ENCODE assay signal across 8 cellular contexts in genomic region chr22:45163074-45163416, GRCh38. TPM values are rescaled to one million over a fixed set of nuclear protein-coding genes. Genes with fewer than 3 reads are reported as not detected.
A peak's percentile ranks its signal among the peaks of the same experiment; 100 is the strongest.
DNase-seq lines count a peak whose midpoint lies in the region; ATAC-seq and TF ChIP-seq lines count a peak whose summit lies in the region.

No MANE protein-coding gene starts in this region.

- H3K36me3 Mint-ChIP-seq in neural progenitor cell = peaks cover 3% of the 10 kb centered on the region

- H3K4me3 ChIP-seq in fibroblast of villous mesenchyme (ENCODE audit: low read depth, low read length) (peak overlapping the region; percentile 87), neural progenitor cell (peak overlapping the region; percentile 99)

- H3K27ac Mint-ChIP-seq in neural progenitor cell = no peak overlapping the region

- peak overlapping the region; percentile 95 for H3K27ac ChIP-seq in VCaP
- no peak overlapping the region for H3K27ac ChIP-seq in neural progenitor cell

- H3K9ac ChIP-seq in neural progenitor cell = no peak overlapping the region

- DNase-seq in NCI-H2227 (lab: John Stamatoyannopoulos, UW; ENCODE audit: unreplicated experiment) (peak; percentile 19), NCI-H2227 treated with DMSO at 0.1 percent for 48 hours (lab: John Stamatoyannopoulos, UW) (no peak), fibroblast of villous mesenchyme (ENCODE audit: low read depth) (peak; percentile 56), neural progenitor cell (ENCODE audit: low spot score) (peak; percentile 65), NCI-H187 (lab: John Stamatoyannopoulos, UW) (no peak), middle frontal gyrus (ENCODE audit: extremely low spot score, low spot score) (no peak)

- H3K27me3 Mint-ChIP-seq in neural progenitor cell (ENCODE audit: insufficient read depth, low read depth) = no peaks in the 10 kb centered on the region

- no peaks in the 10 kb centered on the region for H3K27me3 ChIP-seq in neural progenitor cell

- peak overlapping the region; percentile 81 for H2AFZ ChIP-seq in neural progenitor cell (replicated peaks)

- peak overlapping the region; percentile 88 for H3K4me2 ChIP-seq in neural progenitor cell

- peaks cover 4% of the 10 kb centered on the region for H3K36me3 ChIP-seq in neural progenitor cell

- H3K4me1 ChIP-seq in neural progenitor cell = peaks cover 14% of the 10 kb centered on the region

- peaks cover 84% of the 10 kb centered on the region for H3K79me2 ChIP-seq in neural progenitor cell (ENCODE audit: low read depth)

- ATAC-seq in HG03139 (IDR thresholded peaks at IDR 0.05; ENCODE audit: unreplicated experiment) = peak; percentile 5

- peaks cover 15% of the 10 kb centered on the region for H3F3A ChIP-seq in neural progenitor cell (ENCODE audit: low read depth)

- H3K4me1 Mint-ChIP-seq in neural progenitor cell = peaks cover 25% of the 10 kb centered on the region

- no peaks in the 10 kb centered on the region for H3K9me3 ChIP-seq in neural progenitor cell (ENCODE audit: low read depth)

- H3K4me3 Mint-ChIP-seq in neural progenitor cell = peak overlapping the region; percentile 96

- no peaks in the 10 kb centered on the region for H3K9me3 Mint-ChIP-seq in neural progenitor cell

- TF ChIP-seq CTCF in VCaP (conservative IDR thresholded peaks at IDR 0.05) = no peak
- no peak for TF ChIP-seq CTCF in fibroblast of villous mesenchyme (IDR thresholded peaks at IDR 0.05; ENCODE audit: insufficient read depth, low read depth, low read length)
- no peak for TF ChIP-seq CTCF in neural progenitor cell (IDR thresholded peaks at IDR 0.05)

- H4K20me1 ChIP-seq in neural progenitor cell (ENCODE audit: low read depth) = peaks cover 31% of the 10 kb centered on the region

RNA-seq across cellular contexts. Expression of gene NUP50, which starts 0.7 kb away (rescaled TPM):
- total RNA-seq in fibroblast of villous mesenchyme = 37.4 and 41.9 TPM in 2 replicates
- total RNA-seq in neural progenitor cell (ENCODE audit: low replicate concordance) = 87.2 and 96.8 TPM in 2 replicates

Comparison
In these comparisons a context has a peak if more than half of its experiments do, and no peak if none do; other contexts are left out.
1. DNase-seq: peak in NCI-H2227 (single experiment), fibroblast of villous mesenchyme (single experiment) and neural progenitor cell (single experiment); none in NCI-H2227 treated with DMSO at 0.1 percent for 48 hours (single experiment), NCI-H187 (0 of 2) and middle frontal gyrus (single experiment).